19 cellular contexts compared by ENCODE assay signal in genomic region chr15:39719109-39719508, GRCh38.
"Had no signal": no experiment of that assay in that cellular context is flagged by ENCODE, and none has a peak within 500 bp of the region (broad histone marks: within the 10 kb centered on the region; RNA-seq: fewer than 3 reads in every experiment).

No MANE protein-coding gene starts in this region.

- H3K27ac ChIP-seq: HL-60, RWPE1 had no signal

- DNase-seq: KBM-7, MV-4-11, NCI-H1048, NCI-H1105, NCI-H1417, NCI-H1436 treated with DMSO at 0.1 percent for 48 hours, NCI-H1694, NCI-H187 treated with DMSO at 0.1 percent for 48 hours, NCI-H2029 treated with DMSO at 0.1 percent for 48 hours, NCI-H226, NCI-H446, NCI-H510A treated with DMSO at 0.1 percent for 48 hours, NCI-H526, NCI-H82, SHP77, T-helper 2 cell had no signal

- ATAC-seq: Panc1 had no signal
